Comparison of ENCODE assay signal across 8 cellular contexts in the genomic region with DNA sequence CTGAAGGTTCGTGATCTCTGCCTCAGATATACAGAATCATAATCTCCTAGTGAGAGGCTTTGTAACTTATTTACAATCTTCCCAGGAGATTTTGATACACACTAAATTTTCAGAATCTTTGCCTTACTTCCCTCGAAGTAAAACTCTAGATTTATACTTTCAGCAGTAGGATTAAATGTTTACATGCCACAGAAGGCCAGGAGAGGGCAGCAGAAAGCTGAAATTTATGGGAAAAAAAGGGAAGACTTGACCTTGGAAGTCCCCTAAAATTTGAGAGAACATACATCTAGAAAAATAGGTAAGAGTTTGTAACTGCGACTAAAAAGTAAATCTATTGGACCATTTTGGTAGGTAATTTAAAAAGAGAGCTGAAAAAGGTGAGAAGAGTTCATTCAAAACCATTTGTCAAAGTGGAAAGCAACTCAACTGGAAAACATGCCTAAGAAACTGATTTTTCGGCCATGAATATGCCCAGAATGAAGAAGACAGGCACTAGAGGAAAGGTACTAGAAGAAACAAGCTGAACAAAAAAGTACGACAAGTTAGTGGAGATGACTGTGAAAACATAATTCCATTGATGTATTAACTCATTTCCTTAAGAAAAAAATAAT.
DNase-seq lines count a peak whose midpoint lies in the region; ATAC-seq and TF ChIP-seq lines count a peak whose summit lies in the region.

No MANE protein-coding gene starts in this region.

- in situ Hi-C loops in ACHN (cut with HindIII; ENCODE audit: low pct_ligation_motif_present, low pct_unique_long_range_greater_than_20kb, low sequenced_read_pairs) = no loop called here

- peak; percentile 54 for DNase-seq in ACHN
- peak in 1 of 2 experiments; percentile 16 for DNase-seq in PC-9
- peak; percentile 30 for DNase-seq in foreskin melanocyte
- peak; percentile 46 to 59 for DNase-seq in thyroid gland
- DNase-seq in mesenteric fat pad (ENCODE audit: low spot score) = no peak

- H3K4me2 ChIP-seq in PC-9 = no peak overlapping the region

- ATAC-seq in GM18868 (IDR thresholded peaks at IDR 0.05; ENCODE audit: unreplicated experiment) (peak; percentile 59), GM18517 (IDR thresholded peaks at IDR 0.05; ENCODE audit: unreplicated experiment) (no peak), GM18505 (IDR thresholded peaks at IDR 0.05; ENCODE audit: unreplicated experiment) (no peak)

- no peaks in the 10 kb centered on the region for H3K36me3 ChIP-seq in PC-9 (ENCODE audit: low read depth)
- H3K36me3 ChIP-seq in thyroid gland = no peaks in the 10 kb centered on the region

- TF ChIP-seq POLR2A in thyroid gland (IDR thresholded peaks at IDR 0.05) (no peak), GM18505 (IDR thresholded peaks at IDR 0.05; ENCODE audit: borderline replicate concordance, extremely low read depth, insufficient read depth, insufficient read length) (no peak)

- TF ChIP-seq CTCF in PC-9 (conservative IDR thresholded peaks at IDR 0.05) (peak; percentile 76), thyroid gland (IDR thresholded peaks at IDR 0.05) (peak; percentile 21 to 79 (median 54))

- H3K4me1 ChIP-seq in PC-9 (replicated peaks; ENCODE audit: insufficient read depth) = no peaks in the 10 kb centered on the region
- no peaks in the 10 kb centered on the region for H3K4me1 ChIP-seq in thyroid gland

- H3F3A ChIP-seq in PC-9 (ENCODE audit: insufficient read depth, low read depth) = no peaks in the 10 kb centered on the region

- H3K27me3 ChIP-seq in PC-9 (ENCODE audit: insufficient read depth, low read depth) (no peaks in the 10 kb centered on the region), thyroid gland (no peaks in the 10 kb centered on the region)

- intact Hi-C loops in PC-9 (cut with micrococcal nuclease; ENCODE audit: unreplicated experiment) (loop anchor here (1.0 kb wide), 2 partner anchors 481 to 1257 kb away; no protein-coding TSS in a partner anchor), thyroid gland (cut with DNase I) (loop anchor here (5.0 kb wide), 1 partner anchor 480 kb away; no protein-coding TSS in a partner anchor)

- no peaks in the 10 kb centered on the region for H3K9me2 ChIP-seq in PC-9 (ENCODE audit: insufficient read depth)

- no peaks in the 10 kb centered on the region for H4K20me1 ChIP-seq in PC-9 (ENCODE audit: insufficient read depth)

- POLR2A ChIA-PET in PC-9 (lab: Charles Lee; ENCODE audit: unreplicated experiment) = no interaction called here

- H3K9me3 ChIP-seq in PC-9 (ENCODE audit: insufficient read depth, low read depth) (no peaks in the 10 kb centered on the region), thyroid gland (no peaks in the 10 kb centered on the region)

- H3K27ac ChIP-seq in PC-9 (no peak overlapping the region), thyroid gland (no peak overlapping the region)

- no peaks in the 10 kb centered on the region for H3K79me2 ChIP-seq in PC-9 (ENCODE audit: low read depth)

- H3K4me3 ChIP-seq in PC-9 = no peak overlapping the region
- no peak overlapping the region for H3K4me3 ChIP-seq in thyroid gland (replicated peaks in 1 of 3)

- no peak overlapping the region for H2AFZ ChIP-seq in PC-9

- CTCF ChIA-PET in PC-9 (lab: Charles Lee) = interaction anchor here (0.7 kb wide), 1 partner anchor 17 kb away, joined by 4 read pairs; no protein-coding TSS in a partner anchor

- 50 to 52% methylated on average over 5 of the region's 5 CpGs for WGBS in thyroid gland, 2 donors

- no TSS peak for BruUV-seq in PC-9 (replicated peaks; lab: Mats Ljungman, UMichigan)
